In genomic region chr7:106839511-106839910, GRCh38 we compare ENCODE assay signal across 23 cellular contexts. TPM values are rescaled to one million over a fixed set of nuclear protein-coding genes. Genes with fewer than 3 reads are reported as not detected.
DNase-seq lines count a peak whose midpoint lies in the region; ATAC-seq and TF ChIP-seq lines count a peak whose summit lies in the region.
"Had no signal": no experiment of that assay in that cellular context is flagged by ENCODE, and none has a peak within 500 bp of the region (broad histone marks: within the 10 kb centered on the region; RNA-seq: fewer than 3 reads in every experiment).

No MANE protein-coding gene starts in this region.

- H3K79me2 ChIP-seq in mesendoderm (ENCODE audit: control insufficient read depth, insufficient read depth, low read length), result no peaks in the 10 kb centered on the region

- no peaks in the 10 kb centered on the region for H3K9me3 ChIP-seq in SJSA1 (replicated peaks)
- no peaks in the 10 kb centered on the region for H3K9me3 ChIP-seq in CD8-positive, alpha-beta T cell (ENCODE audit: low read length)

- TF ChIP-seq CTCF in CD8-positive, alpha-beta T cell (IDR thresholded peaks at IDR 0.05), result no peak

- no peak overlapping the region for H3K56ac ChIP-seq in mesendoderm (ENCODE audit: low read length)

- H3K23ac ChIP-seq in mesendoderm (ENCODE audit: low read length), result no peak overlapping the region

- no peak for DNase-seq in stimulated activated naive CD8-positive, alpha-beta T cell treated with anti-CD3 and anti-CD28 coated beads, Interleukin-15, Interleukin-2, amounts not matched to agents 100 U/mL and 50 U/mL, for 24 hours
- no peak for DNase-seq in stimulated activated naive CD8-positive, alpha-beta T cell treated with anti-CD3 and anti-CD28 coated beads, Interleukin-15, amount 100 ng/mL, for 72 hours
- DNase-seq in SJSA1 (ENCODE audit: low read depth in 1 of 2, low spot score in 2 of 2) (no peak), memory B cell (ENCODE audit: low spot score in 2 of 2) (no peak), mesendoderm (no peak)
- DNase-seq in stimulated activated naive B cell treated with anti-CD40 and anti-IgM and Interleukin-4, amounts not matched to agents 10 μg/mL and 1 μg/mL and 100 μg/mL, for 72 hours, result no peak
- DNase-seq in CD8-positive, alpha-beta T cell, result no peak
- DNase-seq: CD4-positive, alpha-beta T cell; COR-L47; DMS79; GF-D8; Kasumi-1; NCI-H2029 treated with DMSO at 0.1 percent for 48 hours; NCI-H446 treated with DMSO at 0.1 percent for 48 hours; NCI-H82; NK-92 treated with Interleukin-12 subunit alpha and Interleukin-12 subunit beta, amount 100 ng/mL, for 24 hours; RPMI8226; SHP77; SW 1271 had no signal

- peaks cover 0 to 6% of the 10 kb centered on the region in 2 donors for H3K9me3 Mint-ChIP-seq in stimulated activated naive CD8-positive, alpha-beta T cell treated with anti-CD3 and anti-CD28 coated beads, Interleukin-15, amount 100 ng/mL, for 72 hours
- H3K9me3 Mint-ChIP-seq in memory B cell, result no peaks in the 10 kb centered on the region
- peaks cover 0 to 2% of the 10 kb centered on the region in 2 donors for H3K9me3 Mint-ChIP-seq in stimulated activated naive B cell treated with anti-CD40 and anti-IgM and Interleukin-4, amounts not matched to agents 10 μg/mL and 1 μg/mL and 100 μg/mL, for 72 hours
- H3K9me3 Mint-ChIP-seq in CD8-positive, alpha-beta T cell, result no peaks in the 10 kb centered on the region
- H3K9me3 Mint-ChIP-seq: CD4-positive, alpha-beta T cell had no signal

- H3K27me3 ChIP-seq in SJSA1 (replicated peaks), result no peaks in the 10 kb centered on the region
- H3K27me3 ChIP-seq in CD8-positive, alpha-beta T cell (ENCODE audit: insufficient read depth, low read length), result no peaks in the 10 kb centered on the region
- no peaks in the 10 kb centered on the region for H3K27me3 ChIP-seq in mesendoderm (ENCODE audit: insufficient read depth, low read length, poor library complexity)
- H3K27me3 ChIP-seq: BLaER1 treated with 17β-estradiol and CSF1 and Interleukin-3, amounts not matched to agents 10 nM and 100 nM had no signal

- H3K4me1 Mint-ChIP-seq in stimulated activated naive CD8-positive, alpha-beta T cell treated with anti-CD3 and anti-CD28 coated beads, Interleukin-15, amount 100 ng/mL, for 72 hours, result no peaks in the 10 kb centered on the region
- H3K4me1 Mint-ChIP-seq in memory B cell, result peaks cover 8% of the 10 kb centered on the region
- H3K4me1 Mint-ChIP-seq in stimulated activated naive B cell treated with anti-CD40 and anti-IgM and Interleukin-4, amounts not matched to agents 10 μg/mL and 1 μg/mL and 100 μg/mL, for 72 hours, result peaks cover 15 to 19% of the 10 kb centered on the region in 2 donors
- H3K4me1 Mint-ChIP-seq in CD8-positive, alpha-beta T cell (ENCODE audit: low read depth), result peaks cover 3% of the 10 kb centered on the region

- H3K27ac ChIP-seq in SJSA1 (peak overlapping the region; percentile 81), mesendoderm (ENCODE audit: low read depth, low read length) (no peak overlapping the region)
- no peak overlapping the region for H3K27ac ChIP-seq in CD8-positive, alpha-beta T cell (ENCODE audit: low read depth, low read length)
- H3K27ac ChIP-seq: BLaER1 treated with 17β-estradiol and CSF1 and Interleukin-3, amounts not matched to agents 10 nM and 100 nM; HL-60 had no signal

- no peaks in the 10 kb centered on the region for H3K79me1 ChIP-seq in mesendoderm (ENCODE audit: low read length)

- H4K5ac ChIP-seq in mesendoderm (ENCODE audit: low read length), result no peak overlapping the region

- H3K36me3 ChIP-seq in SJSA1 (peaks cover 5% of the 10 kb centered on the region; the same call in 1 of the 2 replicates), mesendoderm (ENCODE audit: control insufficient read depth, insufficient read depth, low read length) (no peaks in the 10 kb centered on the region)
- no peaks in the 10 kb centered on the region for H3K36me3 ChIP-seq in CD8-positive, alpha-beta T cell (ENCODE audit: insufficient read depth, low read length)
- H3K36me3 ChIP-seq: BLaER1 treated with 17β-estradiol and CSF1 and Interleukin-3, amounts not matched to agents 10 nM and 100 nM had no signal

- no peak overlapping the region for H2BK5ac ChIP-seq in mesendoderm (ENCODE audit: low read length)

- no peak overlapping the region for H3K18ac ChIP-seq in mesendoderm (ENCODE audit: low read length)

- no peak overlapping the region for H3K9ac ChIP-seq in mesendoderm (ENCODE audit: low read length)
- H3K9ac ChIP-seq: BLaER1 treated with 17β-estradiol and CSF1 and Interleukin-3, amounts not matched to agents 10 nM and 100 nM had no signal

- CTCF ChIA-PET in CD8-positive, alpha-beta T cell (lab: Charles Lee), result no interaction called here

- H3K4me2 ChIP-seq in mesendoderm (ENCODE audit: low read length), result no peak overlapping the region

- POLR2A ChIA-PET in CD8-positive, alpha-beta T cell (lab: Charles Lee), result interaction anchor here (0.6 kb wide), 1 partner anchor 26 kb away, joined by 3 read pairs; no protein-coding TSS in a partner anchor

- H3K27ac Mint-ChIP-seq in stimulated activated naive CD8-positive, alpha-beta T cell treated with anti-CD3 and anti-CD28 coated beads, Interleukin-15, amount 100 ng/mL, for 72 hours, result no peak overlapping the region
- H3K27ac Mint-ChIP-seq in memory B cell, result no peak overlapping the region
- H3K27ac Mint-ChIP-seq in stimulated activated naive B cell treated with anti-CD40 and anti-IgM and Interleukin-4, amounts not matched to agents 10 μg/mL and 1 μg/mL and 100 μg/mL, for 72 hours, result no peak overlapping the region
- H3K27ac Mint-ChIP-seq in CD8-positive, alpha-beta T cell, result no peak overlapping the region
- H3K27ac Mint-ChIP-seq: CD4-positive, alpha-beta T cell had no signal

- no peak overlapping the region for H3K4me3 Mint-ChIP-seq in stimulated activated naive CD8-positive, alpha-beta T cell treated with anti-CD3 and anti-CD28 coated beads, Interleukin-15, amount 100 ng/mL, for 72 hours
- H3K4me3 Mint-ChIP-seq in memory B cell, result no peak overlapping the region
- no peak overlapping the region for H3K4me3 Mint-ChIP-seq in stimulated activated naive B cell treated with anti-CD40 and anti-IgM and Interleukin-4, amounts not matched to agents 10 μg/mL and 1 μg/mL and 100 μg/mL, for 72 hours
- no peak overlapping the region for H3K4me3 Mint-ChIP-seq in CD8-positive, alpha-beta T cell
- H3K4me3 Mint-ChIP-seq: CD4-positive, alpha-beta T cell had no signal

- H3K36me3 Mint-ChIP-seq in memory B cell, result peaks cover 3% of the 10 kb centered on the region
- H3K36me3 Mint-ChIP-seq in stimulated activated naive B cell treated with anti-CD40 and anti-IgM and Interleukin-4, amounts not matched to agents 10 μg/mL and 1 μg/mL and 100 μg/mL, for 72 hours, result no peaks in the 10 kb centered on the region
- no peaks in the 10 kb centered on the region for H3K36me3 Mint-ChIP-seq in CD8-positive, alpha-beta T cell

- no peaks in the 10 kb centered on the region for H3K27me3 Mint-ChIP-seq in stimulated activated naive CD8-positive, alpha-beta T cell treated with anti-CD3 and anti-CD28 coated beads, Interleukin-15, amount 100 ng/mL, for 72 hours
- H3K27me3 Mint-ChIP-seq in memory B cell, result no peaks in the 10 kb centered on the region
- H3K27me3 Mint-ChIP-seq in stimulated activated naive B cell treated with anti-CD40 and anti-IgM and Interleukin-4, amounts not matched to agents 10 μg/mL and 1 μg/mL and 100 μg/mL, for 72 hours, result no peaks in the 10 kb centered on the region
- no peaks in the 10 kb centered on the region for H3K27me3 Mint-ChIP-seq in CD8-positive, alpha-beta T cell (ENCODE audit: low read depth)
- H3K27me3 Mint-ChIP-seq: CD4-positive, alpha-beta T cell had no signal

- no peak overlapping the region for H3K4ac ChIP-seq in mesendoderm (ENCODE audit: low read depth, low read length)

- no peak overlapping the region for H3K4me3 ChIP-seq in SJSA1
- H3K4me3 ChIP-seq in CD8-positive, alpha-beta T cell (ENCODE audit: low read depth, low read length), result no peak overlapping the region
- H3K4me3 ChIP-seq in mesendoderm (ENCODE audit: low read length), result no peak overlapping the region
- H3K4me3 ChIP-seq: BLaER1 treated with 17β-estradiol and CSF1 and Interleukin-3, amounts not matched to agents 10 nM and 100 nM had no signal

- intact Hi-C loops in CD8-positive, alpha-beta T cell (cut with DNase I, micrococcal nuclease), result no loop called here

- H3K4me1 ChIP-seq in SJSA1 (replicated peaks), result peaks cover 35% of the 10 kb centered on the region
- no peaks in the 10 kb centered on the region for H3K4me1 ChIP-seq in CD8-positive, alpha-beta T cell (ENCODE audit: insufficient read depth, low read length)
- H3K4me1 ChIP-seq in mesendoderm (ENCODE audit: control insufficient read depth, low read depth, low read length), result no peaks in the 10 kb centered on the region

- WGBS in mesendoderm (ENCODE audit: extremely low coverage, insufficient coverage, low lambda C conversion rate), result no CpG with 5 or more reads among the region's 2 CpGs

- no peak overlapping the region for H4K8ac ChIP-seq in mesendoderm (ENCODE audit: low read depth, low read length)

- peak; percentile 89 for ATAC-seq in stimulated activated naive CD8-positive, alpha-beta T cell treated with anti-CD3 and anti-CD28 coated beads, Interleukin-15, Interleukin-2, amounts not matched to agents 100 U/mL and 50 U/mL, for 24 hours
- no peak for ATAC-seq in stimulated activated naive CD8-positive, alpha-beta T cell treated with anti-CD3 and anti-CD28 coated beads, Interleukin-15, amount 100 ng/mL, for 72 hours
- ATAC-seq in memory B cell (ENCODE audit: low read depth) (peak; percentile 88), HG03442 (IDR thresholded peaks at IDR 0.05; ENCODE audit: unreplicated experiment) (no peak)
- ATAC-seq in stimulated activated naive B cell treated with anti-CD40 and anti-IgM and Interleukin-4, amounts not matched to agents 10 μg/mL and 1 μg/mL and 100 μg/mL, for 72 hours (replicated peaks), result peak; percentile 89 to 90
- ATAC-seq in CD8-positive, alpha-beta T cell, result no peak

- H2AK5ac ChIP-seq in mesendoderm (ENCODE audit: low read length), result no peak overlapping the region

- no peak overlapping the region for H2BK120ac ChIP-seq in mesendoderm (ENCODE audit: low read depth, low read length)

- H2BK15ac ChIP-seq in mesendoderm (replicated peaks; ENCODE audit: low read depth), result no peak overlapping the region

RNA-seq across cellular contexts. Expression of gene PIK3CG, which starts 25.6 kb away (rescaled TPM):
- total RNA-seq in SJSA1 (2014; rRNA removed; shearing (Covaris generic)), result 0.84 and 1.2 TPM in 2 replicates
- total RNA-seq in CD8-positive, alpha-beta T cell, result 10 to 100 TPM; 30.8 to 32.5 TPM
- polyA plus RNA-seq in mesendoderm (2013, experiment 1 of 2), result 0.18 TPM
- 0.17 TPM for polyA plus RNA-seq in mesendoderm (2013, experiment 2 of 2)
- total RNA-seq: H1 had no signal
- polyA plus RNA-seq: H1 had no signal

Comparison
In these comparisons a context has a peak if more than half of its experiments do, and no peak if none do; other contexts are left out.
1. ATAC-seq: peak in stimulated activated naive CD8-positive, alpha-beta T cell treated with anti-CD3 and anti-CD28 coated beads, Interleukin-15, Interleukin-2, amounts not matched to agents 100 U/mL and 50 U/mL, for 24 hours (single experiment), memory B cell (single experiment) and stimulated activated naive B cell treated with anti-CD40 and anti-IgM and Interleukin-4, amounts not matched to agents 10 μg/mL and 1 μg/mL and 100 μg/mL, for 72 hours (2 of 2); none in stimulated activated naive CD8-positive, alpha-beta T cell treated with anti-CD3 and anti-CD28 coated beads, Interleukin-15, amount 100 ng/mL, for 72 hours (single experiment), CD8-positive, alpha-beta T cell (single experiment) and HG03442 (single experiment).
2. RNA of gene PIK3CG, which starts 25.6 kb away (total RNA-seq): 30.8 to 32.5 TPM in CD8-positive, alpha-beta T cell; 0.84 to 1.2 TPM in SJSA1; every median in the first group is over 10 times any median in the second.